Comparison of ENCODE assay signal across 6 cellular contexts in genomic region chrX:53824686-53825085, GRCh38.
"Had no signal": no experiment of that assay in that cellular context is flagged by ENCODE, and none has a peak within 500 bp of the region (broad histone marks: within the 10 kb centered on the region; RNA-seq: fewer than 3 reads in every experiment).

No MANE protein-coding gene starts in this region.

- H3K27ac Mint-ChIP-seq: IgD-negative memory B cell had no signal

- ATAC-seq: HepG2, K562 had no signal

- FAIRE-seq: HepG2, HTR-8/SVneo, K562 had no signal

- DNase-seq: IMR-90 had no signal

- H3K27me3 Mint-ChIP-seq: IgD-negative memory B cell had no signal

- H3K36me3 Mint-ChIP-seq: IgD-negative memory B cell had no signal

- H3K27ac ChIP-seq: HL-60 had no signal

- H3K4me3 ChIP-seq: K562 had no signal

- H3K4me3 Mint-ChIP-seq: IgD-negative memory B cell had no signal
